In the genomic region with DNA sequence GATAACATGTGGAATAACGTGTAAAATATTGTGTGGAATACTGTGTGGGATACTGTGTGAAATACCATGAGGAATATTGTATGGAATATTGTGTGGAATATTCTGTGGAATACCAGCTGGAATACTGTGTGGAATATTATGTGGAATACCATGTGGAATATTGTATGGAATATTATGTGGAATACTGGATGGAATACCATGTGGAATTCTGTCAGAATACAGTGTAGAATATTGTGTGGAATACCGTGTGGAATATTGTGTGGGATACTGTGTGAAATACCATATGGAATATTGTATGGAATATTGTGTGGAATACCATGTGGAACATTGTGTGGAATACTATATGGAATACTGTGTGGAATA, we compare ENCODE assay signal across 17 cellular contexts.
DNase-seq lines count a peak whose midpoint lies in the region; ATAC-seq and TF ChIP-seq lines count a peak whose summit lies in the region.
"Had no signal": no experiment of that assay in that cellular context is flagged by ENCODE, and none has a peak within 500 bp of the region (broad histone marks: within the 10 kb centered on the region; RNA-seq: fewer than 3 reads in every experiment).

No MANE protein-coding gene starts in this region.

- no peak for DNase-seq in activated CD4-positive, alpha-beta T cell treated with anti-CD3 and anti-CD28 coated beads, Interleukin-2, amount 10 ng/mL, durations not matched to agents 24 days and 14 days
- DNase-seq in activated CD4-positive, alpha-beta T cell treated with anti-CD3 and anti-CD28 coated beads for 4 hours, result no peak
- no peak for DNase-seq in CD4-positive, alpha-beta memory T cell
- DNase-seq in activated CD8-positive, alpha-beta T cell treated with anti-CD3 and anti-CD28 coated beads, Interleukin-2, amount 10 ng/mL, durations not matched to agents 7 days and 5 days, result no peak
- no peak for DNase-seq in naive B cell
- no peak for DNase-seq in esophagus squamous epithelium (lab: John Stamatoyannopoulos, UW)
- DNase-seq in stimulated activated CD4-positive, alpha-beta T cell treated with anti-CD3 and anti-CD28 coated beads, Interleukin-15, amount 100 ng/mL, for 24 hours, result no peak
- no peak for DNase-seq in HK-2 (ENCODE audit: unreplicated experiment)
- DNase-seq: DMS53, MM.1S, NCI-H1417, NCI-H2029, NCI-H2171 treated with DMSO at 0.1 percent for 48 hours, NCI-H510A, NCI-H82 had no signal

- no peak overlapping the region for H3K4me3 Mint-ChIP-seq in activated CD4-positive, alpha-beta T cell treated with anti-CD3 and anti-CD28 coated beads, Interleukin-2, amount 10 ng/mL, durations not matched to agents 24 days and 14 days
- peak overlapping the region in 1 of 8 donors; percentile 27 for H3K4me3 Mint-ChIP-seq in CD4-positive, alpha-beta memory T cell
- peak overlapping the region; percentile 38 for H3K4me3 Mint-ChIP-seq in activated CD8-positive, alpha-beta T cell treated with anti-CD3 and anti-CD28 coated beads, Interleukin-2, amount 10 ng/mL, durations not matched to agents 7 days and 5 days
- no peak overlapping the region for H3K4me3 Mint-ChIP-seq in naive B cell
- H3K4me3 Mint-ChIP-seq: CD14-positive monocyte had no signal

- H3K9me3 Mint-ChIP-seq in activated CD4-positive, alpha-beta T cell treated with anti-CD3 and anti-CD28 coated beads, Interleukin-2, amount 10 ng/mL, durations not matched to agents 24 days and 14 days, result peaks cover 44% of the 10 kb centered on the region
- peaks cover 0 to 51% (median 3%) of the 10 kb centered on the region in 8 donors for H3K9me3 Mint-ChIP-seq in CD4-positive, alpha-beta memory T cell
- H3K9me3 Mint-ChIP-seq in activated CD8-positive, alpha-beta T cell treated with anti-CD3 and anti-CD28 coated beads, Interleukin-2, amount 10 ng/mL, durations not matched to agents 7 days and 5 days (ENCODE audit: insufficient read depth), result peaks cover 30% of the 10 kb centered on the region
- peaks cover 0 to 13% (median 2%) of the 10 kb centered on the region in 7 donors for H3K9me3 Mint-ChIP-seq in naive B cell

- POLR2A ChIA-PET in CD4-positive, alpha-beta memory T cell (lab: Charles Lee; ENCODE audit: partially characterized antibody), result no interaction called here
- POLR2A ChIA-PET in activated CD8-positive, alpha-beta T cell treated with anti-CD3 and anti-CD28 coated beads, Interleukin-2, amount 10 ng/mL, durations not matched to agents 7 days and 5 days (lab: Charles Lee), result no interaction called here

- H3K27ac Mint-ChIP-seq in activated CD4-positive, alpha-beta T cell treated with anti-CD3 and anti-CD28 coated beads, Interleukin-2, amount 10 ng/mL, durations not matched to agents 24 days and 14 days, result peak overlapping the region; percentile 20
- peak overlapping the region in 4 of 7 donors; percentile 80 to 98 (median 92) for H3K27ac Mint-ChIP-seq in CD4-positive, alpha-beta memory T cell
- peak overlapping the region; percentile 71 for H3K27ac Mint-ChIP-seq in activated CD8-positive, alpha-beta T cell treated with anti-CD3 and anti-CD28 coated beads, Interleukin-2, amount 10 ng/mL, durations not matched to agents 7 days and 5 days
- H3K27ac Mint-ChIP-seq in naive B cell, result peak overlapping the region in 5 of 6 donors; percentile 65 to 99 (median 96)
- H3K27ac Mint-ChIP-seq: CD14-positive monocyte had no signal

- CTCF ChIA-PET in CD4-positive, alpha-beta memory T cell (lab: Charles Lee; ENCODE audit: partially characterized antibody), result no interaction called here
- CTCF ChIA-PET in activated CD8-positive, alpha-beta T cell treated with anti-CD3 and anti-CD28 coated beads, Interleukin-2, amount 10 ng/mL, durations not matched to agents 7 days and 5 days (lab: Charles Lee), result no interaction called here

- no peak overlapping the region for H3K27ac ChIP-seq in CD4-positive, alpha-beta memory T cell (ENCODE audit: low read depth, low read length)
- H3K27ac ChIP-seq in esophagus squamous epithelium, result no peak overlapping the region

- TF ChIP-seq POLR2A in esophagus squamous epithelium (IDR thresholded peaks at IDR 0.05), result no peak

- peaks cover 2% of the 10 kb centered on the region for H3K36me3 Mint-ChIP-seq in activated CD4-positive, alpha-beta T cell treated with anti-CD3 and anti-CD28 coated beads, Interleukin-2, amount 10 ng/mL, durations not matched to agents 24 days and 14 days (ENCODE audit: low read depth)
- peaks cover 0 to 6% of the 10 kb centered on the region in 2 donors for H3K36me3 Mint-ChIP-seq in CD4-positive, alpha-beta memory T cell
- H3K36me3 Mint-ChIP-seq in activated CD8-positive, alpha-beta T cell treated with anti-CD3 and anti-CD28 coated beads, Interleukin-2, amount 10 ng/mL, durations not matched to agents 7 days and 5 days (ENCODE audit: low read depth), result peaks cover 24% of the 10 kb centered on the region
- H3K36me3 Mint-ChIP-seq in naive B cell, result peaks cover 5 to 7% of the 10 kb centered on the region in 2 donors
- H3K36me3 Mint-ChIP-seq: CD14-positive monocyte had no signal

- no peak overlapping the region for H3K4me3 ChIP-seq in CD4-positive, alpha-beta memory T cell (ENCODE audit: low read length in 2 of 2)
- no peak overlapping the region for H3K4me3 ChIP-seq in esophagus squamous epithelium
- H3K4me3 ChIP-seq: HAP-1 had no signal

- 90% methylated on average over 2 of the region's 2 CpGs for WGBS in esophagus squamous epithelium, 2 donors

- no peaks in the 10 kb centered on the region for H3K27me3 Mint-ChIP-seq in activated CD4-positive, alpha-beta T cell treated with anti-CD3 and anti-CD28 coated beads, Interleukin-2, amount 10 ng/mL, durations not matched to agents 24 days and 14 days
- H3K27me3 Mint-ChIP-seq in CD4-positive, alpha-beta memory T cell, result peaks cover 0 to 5% of the 10 kb centered on the region in 2 donors
- no peaks in the 10 kb centered on the region for H3K27me3 Mint-ChIP-seq in activated CD8-positive, alpha-beta T cell treated with anti-CD3 and anti-CD28 coated beads, Interleukin-2, amount 10 ng/mL, durations not matched to agents 7 days and 5 days (ENCODE audit: low read depth)
- peaks cover 0 to 4% (median 0%) of the 10 kb centered on the region in 3 donors for H3K27me3 Mint-ChIP-seq in naive B cell

- peaks cover 2% of the 10 kb centered on the region for H3K4me1 Mint-ChIP-seq in activated CD4-positive, alpha-beta T cell treated with anti-CD3 and anti-CD28 coated beads, Interleukin-2, amount 10 ng/mL, durations not matched to agents 24 days and 14 days
- H3K4me1 Mint-ChIP-seq in CD4-positive, alpha-beta memory T cell, result peaks cover 0 to 10% (median 3%) of the 10 kb centered on the region in 4 donors
- H3K4me1 Mint-ChIP-seq in activated CD8-positive, alpha-beta T cell treated with anti-CD3 and anti-CD28 coated beads, Interleukin-2, amount 10 ng/mL, durations not matched to agents 7 days and 5 days (ENCODE audit: low read depth), result no peaks in the 10 kb centered on the region
- H3K4me1 Mint-ChIP-seq in naive B cell, result peaks cover 10 to 30% (median 14%) of the 10 kb centered on the region in 3 donors
- H3K4me1 Mint-ChIP-seq: CD14-positive monocyte had no signal

- ATAC-seq in activated CD8-positive, alpha-beta T cell treated with anti-CD3 and anti-CD28 coated beads, Interleukin-2, amount 10 ng/mL, durations not matched to agents 7 days and 5 days, result no peak
- no peak for ATAC-seq in naive B cell (ENCODE audit: low read depth in 2 of 2)

- no peaks in the 10 kb centered on the region for H3K27me3 ChIP-seq in CD4-positive, alpha-beta memory T cell (ENCODE audit: insufficient read depth, low read length)
- no peaks in the 10 kb centered on the region for H3K27me3 ChIP-seq in esophagus squamous epithelium

- no peak for TF ChIP-seq CTCF in esophagus squamous epithelium (IDR thresholded peaks at IDR 0.05)

- H3K36me3 ChIP-seq in CD4-positive, alpha-beta memory T cell (ENCODE audit: insufficient read depth, low read length), result no peaks in the 10 kb centered on the region
- H3K36me3 ChIP-seq in esophagus squamous epithelium, result no peaks in the 10 kb centered on the region
- H3K36me3 ChIP-seq: HAP-1 had no signal

- no peaks in the 10 kb centered on the region for H3K4me1 ChIP-seq in CD4-positive, alpha-beta memory T cell (ENCODE audit: insufficient read depth, low read length)
- H3K4me1 ChIP-seq in esophagus squamous epithelium, result peaks cover 0 to 3% (median 0%) of the 10 kb centered on the region in 3 donors
- H3K4me1 ChIP-seq: HAP-1 had no signal

- no peaks in the 10 kb centered on the region for H3K9me3 ChIP-seq in CD4-positive, alpha-beta memory T cell (ENCODE audit: control insufficient read depth in 1 of 2, low read length in 2 of 2)
- H3K9me3 ChIP-seq in esophagus squamous epithelium, result peaks cover 0 to 3% (median 0%) of the 10 kb centered on the region in 3 donors
- H3K9me3 ChIP-seq: HAP-1 had no signal

- intact Hi-C loops in activated CD4-positive, alpha-beta T cell treated with anti-CD3 and anti-CD28 coated beads, Interleukin-2, amount 10 ng/mL, durations not matched to agents 24 days and 14 days (cut with micrococcal nuclease), result loop anchor here (10.0 kb wide), 1 partner anchor 233 kb away; no protein-coding TSS in a partner anchor
- intact Hi-C loops in CD4-positive, alpha-beta memory T cell (cut with micrococcal nuclease), result no loop called here
- intact Hi-C loops in esophagus squamous epithelium (cut with DNase I), result no loop called here

Comparison
In these comparisons a context has a peak if more than half of its experiments do, and no peak if none do; other contexts are left out.
1. H3K27ac Mint-ChIP-seq: peak in every context shown above with its lines; median percentile 96 in naive B cell; 92 in CD4-positive, alpha-beta memory T cell; 71 in activated CD8-positive, alpha-beta T cell treated with anti-CD3 and anti-CD28 coated beads, Interleukin-2, amount 10 ng/mL, durations not matched to agents 7 days and 5 days; 20 in activated CD4-positive, alpha-beta T cell treated with anti-CD3 and anti-CD28 coated beads, Interleukin-2, amount 10 ng/mL, durations not matched to agents 24 days and 14 days.